Comparison of ENCODE assay signal across 8 cellular contexts in the genomic region with DNA sequence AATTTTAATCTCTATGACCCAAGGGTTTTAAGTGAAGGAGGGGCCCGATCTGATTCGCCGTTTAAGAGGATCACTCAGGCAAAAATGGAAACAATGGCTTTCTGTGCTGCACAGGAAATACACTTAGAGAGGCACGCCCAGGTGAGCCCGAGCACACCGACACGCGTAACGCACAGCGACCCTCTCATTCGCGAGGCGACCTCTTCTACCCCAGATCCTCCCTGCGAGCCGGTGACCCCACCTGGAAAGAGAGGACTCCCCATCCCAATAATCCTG. TPM values are rescaled to one million over a fixed set of nuclear protein-coding genes. Genes with fewer than 3 reads are reported as not detected.
A peak's percentile ranks its signal among the peaks of the same experiment; 100 is the strongest.
DNase-seq lines count a peak whose midpoint lies in the region; ATAC-seq and TF ChIP-seq lines count a peak whose summit lies in the region.

No MANE protein-coding gene starts in this region.

- H3K9me3 ChIP-seq in PC-3 (ENCODE audit: low read length) (no peaks in the 10 kb centered on the region), spleen (no peaks in the 10 kb centered on the region)

- H3K27me3 ChIP-seq in PC-3 (ENCODE audit: low read length) (no peaks in the 10 kb centered on the region), foreskin keratinocyte (no peaks in the 10 kb centered on the region), spleen (replicated peaks in 1 of 7) (peaks cover 0 to 31% (median 0%) of the 10 kb centered on the region in 7 donors)

- H3F3A ChIP-seq in PC-3 (ENCODE audit: low read length, unreplicated experiment): no peaks in the 10 kb centered on the region

- peaks cover 47% of the 10 kb centered on the region for H3K79me2 ChIP-seq in PC-3 (ENCODE audit: low read length)

- DNase-seq in PC-3: peak; percentile 90
- peak; percentile 75 to 87 for DNase-seq in foreskin keratinocyte
- DNase-seq in spleen: no peak
- DNase-seq in HCEC 1CT: no peak
- DNase-seq in substantia nigra (lab: John Stamatoyannopoulos, UW): no peak
- no peak for DNase-seq in NCI-H2081 treated with DMSO at 0.1 percent for 48 hours (lab: John Stamatoyannopoulos, UW)

- no peaks in the 10 kb centered on the region for H3K9me2 ChIP-seq in PC-3 (replicated peaks; ENCODE audit: low read length)

- POLR2A ChIA-PET in PC-3 (lab: Charles Lee; ENCODE audit: unreplicated experiment): no interaction called here

- H2AFZ ChIP-seq in PC-3 (ENCODE audit: low read length): peak overlapping the region; percentile 63

- no peaks in the 10 kb centered on the region for H4K20me1 ChIP-seq in PC-3 (ENCODE audit: low read length)

- H3K4me1 ChIP-seq in PC-3 (ENCODE audit: insufficient read depth, low read length) (peaks cover 31% of the 10 kb centered on the region), foreskin keratinocyte (peaks cover 4% of the 10 kb centered on the region), spleen (peaks cover 6 to 57% (median 37%) of the 10 kb centered on the region in 6 donors)

- intact Hi-C loops in PC-3 (cut with micrococcal nuclease) (loop anchor here (1.0 to 2.0 kb wide), 3 partner anchors 30 to 96 kb away; a partner anchor contains a TSS), spleen (cut with DNase I; ENCODE audit: low total_unique reads) (no loop called here)

- peaks cover 6% of the 10 kb centered on the region for H3K36me3 ChIP-seq in PC-3 (ENCODE audit: low read depth, low read length)
- H3K36me3 ChIP-seq in spleen: peaks cover 0 to 11% (median 0%) of the 10 kb centered on the region in 6 donors

- TF ChIP-seq POLR2A in spleen (IDR thresholded peaks at IDR 0.05): no peak

- H3K9ac ChIP-seq in PC-3 (ENCODE audit: low read length): peak overlapping the region; percentile 88

- 0 to 2% (median 1%) methylated on average over 13 to 15 of the region's 15 CpGs for WGBS in spleen, 5 donors

- ATAC-seq in GM18511 (IDR thresholded peaks at IDR 0.05; ENCODE audit: unreplicated experiment) (peak; percentile 27), HG02642 (IDR thresholded peaks at IDR 0.05; ENCODE audit: poor library complexity, unreplicated experiment) (peak; percentile 14), PC-3 (peak; percentile 56), foreskin keratinocyte (peak; percentile 47)

- H3K27ac ChIP-seq in PC-3 (ENCODE audit: low read length): peak overlapping the region; percentile 95
- peak overlapping the region; percentile 82 for H3K27ac ChIP-seq in foreskin keratinocyte
- H3K27ac ChIP-seq in spleen: peak overlapping the region; percentile 58 to 93 (median 86)
- H3K27ac ChIP-seq in substantia nigra (ENCODE audit: low read depth, low read length, poor library complexity, severe bottlenecking): no peak overlapping the region

- no TSS peak for BruUV-seq in PC-3 (replicated peaks; lab: Mats Ljungman, UMichigan)

- CTCF ChIA-PET in PC-3 (lab: Charles Lee): no interaction called here

- TF ChIP-seq CTCF in PC-3 (conservative IDR thresholded peaks at IDR 0.05; ENCODE audit: low read depth, low read length) (no peak), foreskin keratinocyte (conservative IDR thresholded peaks at IDR 0.05) (no peak), spleen (IDR thresholded peaks at IDR 0.05 in 8 of 11, conservative IDR thresholded peaks at IDR 0.05 in 3 of 11) (no peak)

- peak overlapping the region; percentile 73 for H3K4me3 ChIP-seq in PC-3 (ENCODE audit: low read length)
- H3K4me3 ChIP-seq in spleen: peak overlapping the region; percentile 45 to 78 (median 54)

- H3K4me2 ChIP-seq in PC-3 (ENCODE audit: low read length): peak overlapping the region; percentile 83

RNA-seq across cellular contexts. Expression of a gene that starts 0.2 kb away (rescaled TPM):
- total RNA-seq in PC-3 (2014; rRNA removed): 141 and 162 TPM in 2 replicates
- total RNA-seq in foreskin keratinocyte: 49.3 and 57.8 TPM in 2 replicates
- polyA plus RNA-seq in foreskin keratinocyte: 54.1 and 56.0 TPM in 2 replicates
- 10 to 100 TPM in 5 of 7 donors, 1 to 10 TPM in 2; 7.5 to 17.1 (median 11.8) TPM for total RNA-seq in spleen
- 10 to 100 TPM in 1 of 3 donors, 1 to 10 TPM in 2; 7.6 to 10.0 (median 9.3) TPM for polyA plus RNA-seq in spleen

RNA-seq across cellular contexts. Expression of a gene that starts 5.5 kb away (rescaled TPM):
- total RNA-seq in PC-3 (2014; rRNA removed): 3.0 and 3.2 TPM in 2 replicates
- total RNA-seq in foreskin keratinocyte: 0.14 and 0.34 TPM in 2 replicates
- polyA plus RNA-seq in foreskin keratinocyte: 0.09 and 0.15 TPM in 2 replicates
- 100 to 1,000 TPM in 1 of 7 donors, 10 to 100 TPM in 6; 73.4 to 151 (median 90.1) TPM for total RNA-seq in spleen
- 10 to 100 TPM; 34.8 to 48.8 (median 40.9) TPM for polyA plus RNA-seq in spleen

RNA-seq across cellular contexts. Expression of a gene that starts 27.5 kb away (rescaled TPM):
- total RNA-seq in PC-3 (2014; rRNA removed) (96.6 and 106 TPM in 2 replicates), foreskin keratinocyte (53.9 and 69.8 TPM in 2 replicates), spleen (10 to 100 TPM; 25.4 to 50.3 (median 32.1) TPM)
- polyA plus RNA-seq in foreskin keratinocyte (69.1 and 80.5 TPM in 2 replicates), spleen (10 to 100 TPM; 17.2 to 58.2 (median 36.1) TPM)

RNA-seq across cellular contexts. Expression of a gene that starts 29.6 kb away (rescaled TPM):
- total RNA-seq in PC-3 (2014; rRNA removed) (59.0 and 78.7 TPM in 2 replicates), foreskin keratinocyte (52.3 and 61.7 TPM in 2 replicates), spleen (10 to 100 TPM; 35.4 to 75.0 (median 56.0) TPM)
- polyA plus RNA-seq in foreskin keratinocyte (59.8 and 74.0 TPM in 2 replicates), spleen (100 to 1,000 TPM in 1 of 3 donors, 10 to 100 TPM in 2; 66.9 to 102 (median 91.8) TPM)

RNA-seq across cellular contexts. Expression of a gene that starts 46.6 kb away (rescaled TPM):
- 13.3 and 16.9 TPM in 2 replicates for total RNA-seq in PC-3 (2014; rRNA removed)
- total RNA-seq in foreskin keratinocyte: 3.4 and 4.8 TPM in 2 replicates
- polyA plus RNA-seq in foreskin keratinocyte: 4.6 and 5.2 TPM in 2 replicates
- total RNA-seq in spleen: 10 to 100 TPM in 4 of 7 donors, 1 to 10 TPM in 3; 5.8 to 68.1 (median 19.7) TPM
- polyA plus RNA-seq in spleen: 100 to 1,000 TPM in 1 of 3 donors, 10 to 100 TPM in 2; 31.0 to 182 (median 34.1) TPM

Comparison
In these comparisons a context has a peak if more than half of its experiments do, and no peak if none do; other contexts are left out.
1. DNase-seq: peak in PC-3 (single experiment) and foreskin keratinocyte (2 of 2); none in spleen (single experiment), HCEC 1CT (single experiment), substantia nigra (0 of 49) and NCI-H2081 treated with DMSO at 0.1 percent for 48 hours (single experiment).
2. RNA of a gene that starts 5.5 kb away (total RNA-seq): 73.4 to 151 TPM in spleen; 3.0 to 3.2 TPM in PC-3 and 0.14 to 0.34 TPM in foreskin keratinocyte; every median in the first group is over 10 times any median in the second.
3. Peak in every context shown above with its lines, with median percentiles within 50 percentile points of each other: ATAC-seq.